ENCODE assay signal across 19 cellular contexts in the genomic region with DNA sequence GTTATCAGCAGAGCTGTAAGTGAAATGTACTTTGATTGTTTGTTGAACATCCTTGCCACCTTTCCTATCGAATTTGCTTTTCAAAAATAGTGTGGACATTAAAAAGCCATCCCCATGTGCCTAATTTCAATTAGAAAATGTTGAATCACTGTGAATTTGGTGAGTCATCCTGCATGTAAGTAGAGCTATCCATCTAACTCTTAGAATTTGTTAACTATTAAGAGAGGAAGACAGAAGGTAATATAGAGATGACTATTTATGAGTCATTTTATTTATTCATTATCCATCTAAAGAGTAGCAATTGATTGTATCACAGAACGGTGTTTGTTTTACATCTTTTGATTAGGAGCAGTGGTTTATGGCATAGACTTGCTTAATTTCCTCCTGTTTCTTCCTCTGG.
"Had no signal": no experiment of that assay in that cellular context is flagged by ENCODE, and none has a peak within 500 bp of the region (broad histone marks: within the 10 kb centered on the region; RNA-seq: fewer than 3 reads in every experiment).

No MANE protein-coding gene starts in this region.

- H3K9ac ChIP-seq: neural progenitor cell had no signal

- H3K4me3 ChIP-seq: heart left ventricle, neural progenitor cell, ovary, stomach, testis, upper lobe of left lung had no signal

- H2AFZ ChIP-seq: neural progenitor cell had no signal

- H3K4me1 ChIP-seq: neural progenitor cell, testis, upper lobe of left lung had no signal

- H3K27me3 ChIP-seq: heart left ventricle, neural progenitor cell, ovary, stomach, testis, upper lobe of left lung had no signal

- FAIRE-seq: colon, TTC549 had no signal

- DNase-seq: activated CD4-positive, alpha-beta T cell treated with anti-CD3 and anti-CD28 coated beads, Interleukin-2, amount 10 ng/mL, durations not matched to agents 7 days and 5 days; activated naive CD4-positive, alpha-beta T cell treated with anti-CD3 and anti-CD28 coated beads, Interleukin-2, amount 50 U/mL, for 16 hours; caudate nucleus; foreskin melanocyte; heart left ventricle; immature natural killer cell; left colon; naive B cell; ovary; stimulated activated CD4-positive, alpha-beta T cell treated with anti-CD3 and anti-CD28 coated beads, Interleukin-1b, Interleukin-23, amount 100 ng/mL, for 48 hours; stomach; testis; upper lobe of left lung had no signal

- H3K27ac ChIP-seq: heart left ventricle, neural progenitor cell, ovary, stomach, testis, upper lobe of left lung had no signal

- H3K4me2 ChIP-seq: neural progenitor cell had no signal

- H3K36me3 ChIP-seq: heart left ventricle, neural progenitor cell, ovary, stomach, upper lobe of left lung had no signal

- ATAC-seq: activated T-helper 17 cell treated with anti-CD3 and anti-CD28 coated beads, Interleukin-2, amount 50 U/mL, for 72 hours; esophagus mucosa; heart left ventricle; left colon; sciatic nerve had no signal

- H3K9me3 ChIP-seq: stomach, testis, upper lobe of left lung had no signal
